ENCODE assay signal across 20 cellular contexts in the genomic region with DNA sequence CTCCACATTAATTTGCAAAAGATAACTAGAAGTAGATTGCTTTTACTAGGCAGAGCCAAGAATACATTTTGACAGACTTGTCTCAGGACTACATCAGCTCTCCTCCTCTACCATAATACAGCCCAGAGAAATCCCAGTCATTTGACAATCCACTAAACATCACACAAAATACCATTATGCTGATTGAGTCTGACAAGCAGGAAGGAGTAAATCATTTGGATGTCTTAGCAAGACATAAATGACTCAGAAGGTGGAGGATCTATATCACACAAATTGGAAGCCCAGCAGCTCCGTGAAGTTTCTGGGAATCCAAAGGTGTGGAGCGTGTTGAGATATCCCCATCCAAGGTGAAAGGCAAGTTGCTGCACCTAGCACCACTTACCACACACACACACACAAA.
DNase-seq lines count a peak whose midpoint lies in the region; ATAC-seq and TF ChIP-seq lines count a peak whose summit lies in the region.
"Had no signal": no experiment of that assay in that cellular context is flagged by ENCODE, and none has a peak within 500 bp of the region (broad histone marks: within the 10 kb centered on the region; RNA-seq: fewer than 3 reads in every experiment).

No MANE protein-coding gene starts in this region.

- H3K4me3 ChIP-seq in fibroblast of mammary gland (ENCODE audit: control insufficient read depth, low read depth, low read length) = no peak overlapping the region
- H3K4me3 ChIP-seq: GM12878, GM23338 had no signal

- CTCF ChIA-PET in RWPE1 (lab: Yijun Ruan, JAX) = no interaction called here

- peak; percentile 15 for DNase-seq in HS-5 (ENCODE audit: low read depth)
- DNase-seq in RWPE1 (ENCODE audit: low spot score) = peak; percentile 11
- peak; percentile 4 for DNase-seq in fibroblast of mammary gland (ENCODE audit: low read depth)
- DNase-seq in NCI-H748 (lab: John Stamatoyannopoulos, UW; ENCODE audit: unreplicated experiment) = no peak
- DNase-seq in C1 segment of cervical spinal cord (lab: John Stamatoyannopoulos, UW) = no peak
- DNase-seq in GM10266 (ENCODE audit: extremely low spot score) = no peak
- DNase-seq: CD4-positive, CD25-positive, alpha-beta regulatory T cell; COR-L47; DMS 273 treated with DMSO at 0.1 percent for 48 hours; DND-41; NCI-H1417 treated with DMSO at 0.1 percent for 48 hours; NCI-H187 treated with DMSO at 0.1 percent for 48 hours; NCI-H446 treated with DMSO at 0.1 percent for 48 hours; NCI-H69; Right ventricle myocardium superior; SW 1271 had no signal

- no peak for ATAC-seq in GM21576 (IDR thresholded peaks at IDR 0.05; ENCODE audit: unreplicated experiment)
- ATAC-seq: GM12878, GM23338, Panc1 had no signal

- no peak for TF ChIP-seq CTCF in RWPE1 (conservative IDR thresholded peaks at IDR 0.05; ENCODE audit: low read depth)
- no peak for TF ChIP-seq CTCF in fibroblast of mammary gland (conservative IDR thresholded peaks at IDR 0.05; ENCODE audit: control insufficient read depth, insufficient read depth, low read depth, low read length)
- no peak for TF ChIP-seq CTCF in GM10266 (IDR thresholded peaks at IDR 0.05; ENCODE audit: control insufficient read depth, insufficient read depth, low read depth, missing control alignments)

- H3K27ac ChIP-seq in RWPE1 = no peak overlapping the region

- POLR2A ChIA-PET in RWPE1 (lab: Yijun Ruan, JAX; ENCODE audit: low non-redundant PET) = no interaction called here

Comparison
In these comparisons a context has a peak if more than half of its experiments do, and no peak if none do; other contexts are left out.
1. DNase-seq: peak in HS-5 (single experiment), RWPE1 (single experiment) and fibroblast of mammary gland (single experiment); none in NCI-H748 (single experiment), C1 segment of cervical spinal cord (0 of 14) and GM10266 (single experiment).